Comparison of ENCODE assay signal across 12 cellular contexts in the genomic region with DNA sequence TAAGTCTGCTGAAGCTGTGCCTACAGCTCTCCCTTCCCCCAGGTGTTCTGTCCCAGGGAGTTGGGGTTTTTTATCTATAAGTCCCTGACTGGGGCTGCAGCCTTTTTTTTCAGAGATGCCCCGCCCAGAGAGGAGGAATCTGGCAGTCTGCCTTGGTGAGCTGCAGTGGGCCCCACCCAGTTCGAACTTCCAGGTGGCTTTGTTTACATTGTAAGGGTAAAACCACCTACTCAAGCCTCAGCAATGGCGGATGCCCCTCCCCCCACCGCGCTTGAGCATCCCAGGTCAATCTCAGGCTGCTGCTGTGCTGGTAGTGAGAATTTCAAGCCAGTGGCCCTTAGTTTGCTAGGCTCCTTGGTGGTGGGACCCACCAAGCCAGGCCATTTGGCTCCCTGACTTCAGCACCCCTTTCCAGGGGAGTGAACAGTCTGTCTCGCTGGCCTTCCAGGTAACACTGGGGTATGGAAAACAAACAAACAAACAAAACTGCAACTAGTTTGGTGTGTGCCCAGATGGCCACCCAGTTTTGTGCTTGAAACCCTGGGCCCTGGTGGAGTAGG.
DNase-seq lines count a peak whose midpoint lies in the region; ATAC-seq and TF ChIP-seq lines count a peak whose summit lies in the region.
"Had no signal": no experiment of that assay in that cellular context is flagged by ENCODE, and none has a peak within 500 bp of the region (broad histone marks: within the 10 kb centered on the region; RNA-seq: fewer than 3 reads in every experiment).

No MANE protein-coding gene starts in this region.

- no peak overlapping the region for H3K4me3 Mint-ChIP-seq in endodermal cell
- H3K4me3 Mint-ChIP-seq: memory B cell had no signal

- DNase-seq in NCI-H2196 (lab: John Stamatoyannopoulos, UW; ENCODE audit: unreplicated experiment), result peak; percentile 36
- no peak for DNase-seq in NCI-H2196 treated with DMSO at 0.1 percent for 48 hours (lab: John Stamatoyannopoulos, UW; ENCODE audit: unreplicated experiment)
- DNase-seq in NCI-H524 (lab: John Stamatoyannopoulos, UW), result peak; percentile 83 to 92
- peak; percentile 89 for DNase-seq in endodermal cell
- peak; percentile 15 for DNase-seq in testis
- DNase-seq in osteoblast (ENCODE audit: insufficient read length, low spot score, missing footprints), result no peak
- DNase-seq in Karpas-422, result no peak
- DNase-seq: activated CD4-positive, alpha-beta T cell treated with anti-CD3 and anti-CD28 coated beads, Interleukin-2, amount 50 U/mL, for 1 hour; head of caudate nucleus; KG1 had no signal

- H3K4me1 ChIP-seq in endodermal cell (ENCODE audit: control insufficient read depth, insufficient read depth, low read length) (no peaks in the 10 kb centered on the region), testis (no peaks in the 10 kb centered on the region), osteoblast (ENCODE audit: insufficient read depth, low read length) (no peaks in the 10 kb centered on the region), Karpas-422 (ENCODE audit: low read length) (no peaks in the 10 kb centered on the region)

- H4K20me1 ChIP-seq in osteoblast (ENCODE audit: insufficient read depth, low read length) (no peaks in the 10 kb centered on the region), Karpas-422 (ENCODE audit: insufficient read depth, low read depth, low read length) (no peaks in the 10 kb centered on the region)

- H3K4me3 ChIP-seq in endodermal cell (ENCODE audit: low read length) (no peak overlapping the region), testis (no peak overlapping the region), osteoblast (ENCODE audit: insufficient read depth, low read length) (no peak overlapping the region), Karpas-422 (ENCODE audit: low read length) (no peak overlapping the region)

- H3K36me3 Mint-ChIP-seq in endodermal cell (ENCODE audit: low read depth), result no peaks in the 10 kb centered on the region
- H3K36me3 Mint-ChIP-seq: memory B cell had no signal

- no peaks in the 10 kb centered on the region for H3K27me3 ChIP-seq in endodermal cell (ENCODE audit: control insufficient read depth, insufficient read depth, low read length, poor library complexity, severe bottlenecking)
- no peaks in the 10 kb centered on the region for H3K27me3 ChIP-seq in testis
- no peaks in the 10 kb centered on the region for H3K27me3 ChIP-seq in osteoblast (ENCODE audit: insufficient read depth, low read length)
- no peaks in the 10 kb centered on the region for H3K27me3 ChIP-seq in Karpas-422 (ENCODE audit: low read length)

- H2AFZ ChIP-seq in osteoblast (ENCODE audit: low read length), result no peak overlapping the region
- H2AFZ ChIP-seq in Karpas-422 (ENCODE audit: low read length), result no peak overlapping the region

- peaks cover 14% of the 10 kb centered on the region for H3K9me3 Mint-ChIP-seq in endodermal cell

- TF ChIP-seq POLR2A in testis (IDR thresholded peaks at IDR 0.05), result no peak

- WGBS in endodermal cell (ENCODE audit: insufficient coverage in 1 of 2, insufficient read length in 1 of 2), 2 experiments, result 42 to 89% methylated on average over 1 to 6 of the region's 6 CpGs
- WGBS in testis, 2 donors, result 14 to 25% methylated on average over 1 to 6 of the region's 6 CpGs

- peak overlapping the region; percentile 31 for H3K27ac Mint-ChIP-seq in endodermal cell
- H3K27ac Mint-ChIP-seq: memory B cell had no signal

- no peaks in the 10 kb centered on the region for H3K9me2 ChIP-seq in Karpas-422 (replicated peaks; ENCODE audit: insufficient read depth, low read length)

- intact Hi-C loops in testis (cut with DNase I; ENCODE audit: low total_unique reads), result no loop called here

- H3K4me1 Mint-ChIP-seq in endodermal cell, result peaks cover 12% of the 10 kb centered on the region
- H3K4me1 Mint-ChIP-seq: memory B cell had no signal

- no peak overlapping the region for H3K4me2 ChIP-seq in osteoblast (ENCODE audit: insufficient read depth, low read length)
- H3K4me2 ChIP-seq in Karpas-422 (ENCODE audit: low read depth, low read length, poor library complexity, severe bottlenecking), result no peak overlapping the region

- TF ChIP-seq CTCF in endodermal cell (conservative IDR thresholded peaks at IDR 0.05), result no peak
- TF ChIP-seq CTCF in testis (IDR thresholded peaks at IDR 0.05), result no peak
- no peak for TF ChIP-seq CTCF in osteoblast (IDR thresholded peaks at IDR 0.05; ENCODE audit: extremely low read depth, low read depth, low read length)

- no peak for ATAC-seq in HG03045 (IDR thresholded peaks at IDR 0.05; ENCODE audit: unreplicated experiment)

- H3K9me3 ChIP-seq in endodermal cell (ENCODE audit: control insufficient read depth, low read length) (no peaks in the 10 kb centered on the region), testis (no peaks in the 10 kb centered on the region), osteoblast (ENCODE audit: low read depth, low read length) (no peaks in the 10 kb centered on the region), Karpas-422 (ENCODE audit: low read length) (no peaks in the 10 kb centered on the region)

- H3K36me3 ChIP-seq in endodermal cell (ENCODE audit: control insufficient read depth, insufficient read depth, low read length), result no peaks in the 10 kb centered on the region
- no peaks in the 10 kb centered on the region for H3K36me3 ChIP-seq in testis (ENCODE audit: low read depth, missing control alignments)
- H3K36me3 ChIP-seq in osteoblast (ENCODE audit: insufficient read depth, low read length), result no peaks in the 10 kb centered on the region
- no peaks in the 10 kb centered on the region for H3K36me3 ChIP-seq in Karpas-422 (ENCODE audit: insufficient read depth, low read length)

- H3K79me2 ChIP-seq in osteoblast (ENCODE audit: insufficient read depth, low read length), result no peaks in the 10 kb centered on the region
- H3K79me2 ChIP-seq in Karpas-422 (ENCODE audit: low read length), result no peaks in the 10 kb centered on the region

- no peak overlapping the region for H3K9ac ChIP-seq in endodermal cell (ENCODE audit: extremely low read depth, low read length, poor library complexity, severe bottlenecking)
- no peak overlapping the region for H3K9ac ChIP-seq in Karpas-422 (ENCODE audit: low read length)

- H3K27me3 Mint-ChIP-seq in endodermal cell (ENCODE audit: insufficient read depth), result peaks cover 5% of the 10 kb centered on the region

- no peak overlapping the region for H3K27ac ChIP-seq in endodermal cell (ENCODE audit: low read depth, low read length)
- H3K27ac ChIP-seq in testis, result no peak overlapping the region
- H3K27ac ChIP-seq in osteoblast (ENCODE audit: low read depth, low read length), result no peak overlapping the region
- no peak overlapping the region for H3K27ac ChIP-seq in Karpas-422 (ENCODE audit: low read length)

Comparison
In these comparisons a context has a peak if more than half of its experiments do, and no peak if none do; other contexts are left out.
1. DNase-seq: peak in NCI-H2196 (single experiment), NCI-H524 (2 of 2), endodermal cell (single experiment) and testis (single experiment); none in NCI-H2196 treated with DMSO at 0.1 percent for 48 hours (single experiment), osteoblast (single experiment) and Karpas-422 (single experiment).